ENCODE assay signal across 8 cellular contexts in genomic region chr12:49369723-49370145, GRCh38. TPM values are rescaled to one million over a fixed set of nuclear protein-coding genes. Genes with fewer than 3 reads are reported as not detected.
A peak's percentile ranks its signal among the peaks of the same experiment; 100 is the strongest.
DNase-seq lines count a peak whose midpoint lies in the region; ATAC-seq and TF ChIP-seq lines count a peak whose summit lies in the region.

No MANE protein-coding gene starts in this region.

- peak overlapping the region in 1 of 2 donors; percentile 7 for H3K4me3 ChIP-seq in CD4-positive, alpha-beta memory T cell (ENCODE audit: low read length in 2 of 2)
- H3K4me3 ChIP-seq in breast epithelium, result no peak overlapping the region

- peak in 2 of 5 donors; percentile 14 to 23 for DNase-seq in CD4-positive, alpha-beta memory T cell
- DNase-seq in NOMO-1 (lab: John Stamatoyannopoulos, UW; ENCODE audit: unreplicated experiment in 2 of 2) (peak; percentile 53 to 65), breast epithelium (ENCODE audit: low spot score in 2 of 2) (no peak), left lobe of liver (ENCODE audit: low spot score) (no peak)
- DNase-seq in natural killer cell treated with Interleukin-12 subunit alpha and Interleukin-12 subunit beta and Interleukin-15 and Interleukin-18, amount 100 ng/mL, for 72 hours (ENCODE audit: low spot score), result no peak
- no peak for DNase-seq in activated CD8-positive, alpha-beta memory T cell treated with anti-CD3 and anti-CD28 coated beads, Interleukin-2, amount 50 U/mL, for 4 hours

- H3K36me3 Mint-ChIP-seq in CD4-positive, alpha-beta memory T cell, result peaks cover 4 to 5% of the 10 kb centered on the region in 2 donors
- H3K36me3 Mint-ChIP-seq in natural killer cell treated with Interleukin-12 subunit alpha and Interleukin-12 subunit beta and Interleukin-15 and Interleukin-18, amount 100 ng/mL, for 72 hours, result no peaks in the 10 kb centered on the region

- POLR2A ChIA-PET in CD4-positive, alpha-beta memory T cell (lab: Charles Lee; ENCODE audit: partially characterized antibody), result no interaction called here

- peak overlapping the region in 5 of 7 donors; percentile 6 to 77 (median 72) for H3K27ac Mint-ChIP-seq in CD4-positive, alpha-beta memory T cell
- no peak overlapping the region for H3K27ac Mint-ChIP-seq in natural killer cell treated with Interleukin-12 subunit alpha and Interleukin-12 subunit beta and Interleukin-15 and Interleukin-18, amount 100 ng/mL, for 72 hours

- peak; percentile 33 for ATAC-seq in GM18511 (IDR thresholded peaks at IDR 0.05; ENCODE audit: unreplicated experiment)
- peak; percentile 32 for ATAC-seq in HG03039 (IDR thresholded peaks at IDR 0.05; ENCODE audit: unreplicated experiment)
- no peak for ATAC-seq in natural killer cell treated with Interleukin-12 subunit alpha and Interleukin-12 subunit beta and Interleukin-15 and Interleukin-18, amount 100 ng/mL, for 72 hours
- ATAC-seq in left lobe of liver, result no peak

- no peak for TF ChIP-seq POLR2A in breast epithelium (IDR thresholded peaks at IDR 0.05)

- CTCF ChIA-PET in CD4-positive, alpha-beta memory T cell (lab: Charles Lee; ENCODE audit: partially characterized antibody), result interaction anchor here (1.0 to 6.7 kb wide), 3 partner anchors 12 to 22 kb away, joined by 3 to 70 read pairs (median 4); no protein-coding TSS in a partner anchor

- H3K4me3 Mint-ChIP-seq in CD4-positive, alpha-beta memory T cell, result peak overlapping the region in 3 of 8 donors; percentile 6 to 29 (median 7)
- peak overlapping the region; percentile 5 for H3K4me3 Mint-ChIP-seq in natural killer cell treated with Interleukin-12 subunit alpha and Interleukin-12 subunit beta and Interleukin-15 and Interleukin-18, amount 100 ng/mL, for 72 hours

- intact Hi-C loops in CD4-positive, alpha-beta memory T cell (cut with micrococcal nuclease), result loop anchor here (5.0 kb wide), 1 partner anchor 198 kb away; the partner anchor contains the start of gene MCRS1
- intact Hi-C loops in breast epithelium (cut with DNase I; ENCODE audit: low total_unique reads), result no loop called here

- no peaks in the 10 kb centered on the region for H3K36me3 ChIP-seq in CD4-positive, alpha-beta memory T cell (ENCODE audit: insufficient read depth, low read length)
- no peaks in the 10 kb centered on the region for H3K36me3 ChIP-seq in breast epithelium

- H3K4me1 ChIP-seq in CD4-positive, alpha-beta memory T cell (ENCODE audit: insufficient read depth, low read length), result peaks cover 19% of the 10 kb centered on the region
- no peaks in the 10 kb centered on the region for H3K4me1 ChIP-seq in breast epithelium

- peak; percentile 11 to 28 (median 16) for TF ChIP-seq CTCF in breast epithelium (IDR thresholded peaks at IDR 0.05)

- H3K4me1 Mint-ChIP-seq in CD4-positive, alpha-beta memory T cell, result peaks cover 19 to 37% (median 28%) of the 10 kb centered on the region in 4 donors
- H3K4me1 Mint-ChIP-seq in natural killer cell treated with Interleukin-12 subunit alpha and Interleukin-12 subunit beta and Interleukin-15 and Interleukin-18, amount 100 ng/mL, for 72 hours (ENCODE audit: low read depth in 2 of 2), result peaks cover 28 to 29% of the 10 kb centered on the region in 2 donors

- H3K27me3 Mint-ChIP-seq in CD4-positive, alpha-beta memory T cell, result peaks cover 0 to 1% of the 10 kb centered on the region in 2 donors
- H3K27me3 Mint-ChIP-seq in natural killer cell treated with Interleukin-12 subunit alpha and Interleukin-12 subunit beta and Interleukin-15 and Interleukin-18, amount 100 ng/mL, for 72 hours, result no peaks in the 10 kb centered on the region

- H3K27me3 ChIP-seq in CD4-positive, alpha-beta memory T cell (ENCODE audit: insufficient read depth, low read length), result no peaks in the 10 kb centered on the region
- H3K27me3 ChIP-seq in breast epithelium, result no peaks in the 10 kb centered on the region

- no peaks in the 10 kb centered on the region for H3K9me3 ChIP-seq in CD4-positive, alpha-beta memory T cell (ENCODE audit: control insufficient read depth in 1 of 2, low read length in 2 of 2)
- no peaks in the 10 kb centered on the region for H3K9me3 ChIP-seq in breast epithelium

- H3K9me3 Mint-ChIP-seq in CD4-positive, alpha-beta memory T cell, result no peaks in the 10 kb centered on the region
- H3K9me3 Mint-ChIP-seq in natural killer cell treated with Interleukin-12 subunit alpha and Interleukin-12 subunit beta and Interleukin-15 and Interleukin-18, amount 100 ng/mL, for 72 hours, result no peaks in the 10 kb centered on the region

- no peak overlapping the region for H3K27ac ChIP-seq in CD4-positive, alpha-beta memory T cell (ENCODE audit: low read depth, low read length)
- H3K27ac ChIP-seq in breast epithelium, result no peak overlapping the region

RNA-seq across cellular contexts. Expression of gene SPATS2, which starts 2.5 kb away (rescaled TPM):
- total RNA-seq in CD4-positive, alpha-beta memory T cell, result 1 to 10 TPM; 4.9 to 7.8 TPM
- polyA plus RNA-seq in CD4-positive, alpha-beta memory T cell, result 1 to 10 TPM; 4.3 to 5.2 TPM
- total RNA-seq in breast epithelium (10 to 100 TPM; 13.8 to 24.0 (median 22.0) TPM), left lobe of liver (5.9 TPM)
- total RNA-seq in natural killer cell treated with Interleukin-12 subunit alpha and Interleukin-12 subunit beta and Interleukin-15 and Interleukin-18, amount 100 ng/mL, for 72 hours, result 10 to 100 TPM; 13.7 to 21.1 TPM

RNA-seq across cellular contexts. Expression of gene DNAJC22, which starts 23.0 kb away (rescaled TPM):
- not detected for total RNA-seq in CD4-positive, alpha-beta memory T cell
- polyA plus RNA-seq in CD4-positive, alpha-beta memory T cell, result not detected
- total RNA-seq in breast epithelium, result 1 to 10 TPM in 2 of 3 donors, not detected in 1; 3.6 to 5.0 TPM
- total RNA-seq in natural killer cell treated with Interleukin-12 subunit alpha and Interleukin-12 subunit beta and Interleukin-15 and Interleukin-18, amount 100 ng/mL, for 72 hours, result not detected
- 42.3 TPM for total RNA-seq in left lobe of liver

RNA-seq across cellular contexts. Expression of gene C1QL4, which starts 32.7 kb away (rescaled TPM):
- total RNA-seq in CD4-positive, alpha-beta memory T cell, result not detected
- not detected for polyA plus RNA-seq in CD4-positive, alpha-beta memory T cell
- total RNA-seq in breast epithelium (under 1 TPM in 2 of 3 donors, not detected in 1; 0.33 to 0.44 TPM), left lobe of liver (not detected)
- total RNA-seq in natural killer cell treated with Interleukin-12 subunit alpha and Interleukin-12 subunit beta and Interleukin-15 and Interleukin-18, amount 100 ng/mL, for 72 hours, result not detected

RNA-seq across cellular contexts. Expression of gene TROAP, which starts 46.7 kb away (rescaled TPM):
- total RNA-seq in CD4-positive, alpha-beta memory T cell, result under 1 TPM; 0.26 to 0.80 TPM
- polyA plus RNA-seq in CD4-positive, alpha-beta memory T cell, result under 1 TPM in 1 of 2 donors, not detected in 1; 0.63 TPM
- total RNA-seq in breast epithelium (1 to 10 TPM in 1 of 3 donors, under 1 TPM in 2; 0.29 to 1.8 (median 0.66) TPM), left lobe of liver (0.48 TPM)
- 100 to 1,000 TPM in 1 of 2 donors, 10 to 100 TPM in 1; 37.4 to 103 TPM for total RNA-seq in natural killer cell treated with Interleukin-12 subunit alpha and Interleukin-12 subunit beta and Interleukin-15 and Interleukin-18, amount 100 ng/mL, for 72 hours

Comparison
In these comparisons a context has a peak if more than half of its experiments do, and no peak if none do; other contexts are left out.
1. DNase-seq: peak in NOMO-1 (2 of 2); none in breast epithelium (0 of 2), natural killer cell treated with Interleukin-12 subunit alpha and Interleukin-12 subunit beta and Interleukin-15 and Interleukin-18, amount 100 ng/mL, for 72 hours (single experiment), left lobe of liver (single experiment) and activated CD8-positive, alpha-beta memory T cell treated with anti-CD3 and anti-CD28 coated beads, Interleukin-2, amount 50 U/mL, for 4 hours (single experiment).
2. H3K27ac Mint-ChIP-seq: peak in CD4-positive, alpha-beta memory T cell (5 of 7); none in natural killer cell treated with Interleukin-12 subunit alpha and Interleukin-12 subunit beta and Interleukin-15 and Interleukin-18, amount 100 ng/mL, for 72 hours (0 of 2).
3. ATAC-seq: peak in GM18511 (single experiment) and HG03039 (single experiment); none in natural killer cell treated with Interleukin-12 subunit alpha and Interleukin-12 subunit beta and Interleukin-15 and Interleukin-18, amount 100 ng/mL, for 72 hours (0 of 2) and left lobe of liver (single experiment).